9 cellular contexts compared by ENCODE assay signal in the genomic region with DNA sequence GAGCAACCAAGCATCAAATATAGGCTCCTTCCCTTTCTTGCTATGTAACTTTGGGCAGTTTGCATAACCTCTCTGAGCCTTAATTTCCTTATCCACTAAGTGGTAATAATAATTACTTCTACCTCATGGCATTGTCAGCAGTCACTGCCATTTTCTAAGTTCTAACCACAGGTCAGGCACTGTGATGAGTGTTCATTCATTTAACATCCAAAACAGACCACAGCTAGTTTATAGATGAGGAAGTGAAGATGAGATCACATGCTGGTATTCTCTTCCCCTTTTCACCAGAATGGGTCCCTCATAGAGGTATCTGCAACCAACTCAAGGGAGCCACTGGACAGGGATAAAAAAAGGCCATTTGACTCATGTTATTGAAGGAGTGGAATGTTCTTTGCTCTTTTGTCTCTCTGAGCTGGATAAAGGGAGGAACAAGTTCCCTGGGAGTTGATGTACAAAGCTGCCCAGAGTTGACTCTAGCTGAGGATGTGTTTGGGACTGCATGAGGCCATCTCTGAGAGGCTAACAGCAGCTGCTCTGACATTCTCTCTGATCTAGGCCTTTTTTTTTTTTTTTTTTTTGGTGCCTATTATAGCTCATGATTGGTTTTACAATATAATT.
DNase-seq lines count a peak whose midpoint lies in the region; ATAC-seq, FAIRE-seq and TF ChIP-seq lines count a peak whose summit lies in the region.
"Had no signal": no experiment of that assay in that cellular context is flagged by ENCODE, and none has a peak within 500 bp of the region (broad histone marks: within the 10 kb centered on the region; RNA-seq: fewer than 3 reads in every experiment).

No MANE protein-coding gene starts in this region.

- H4K20me1 ChIP-seq in endothelial cell of umbilical vein (replicated peaks; ENCODE audit: control insufficient read depth, extremely low read depth, insufficient read depth, low read length): no peaks in the 10 kb centered on the region

- no peak for TF ChIP-seq CTCF in endothelial cell of umbilical vein (IDR thresholded peaks at IDR 0.05; ENCODE audit: extremely low read depth in 1 of 2, insufficient read depth in 1 of 2, low read depth in 1 of 2, low read length in 2 of 2)

- peak; percentile 95 for FAIRE-seq in GM12892 (lab: Jason Lieb, UNC)
- FAIRE-seq in endothelial cell of umbilical vein (lab: Jason Lieb, UNC): peak; percentile 63

- no peak overlapping the region for H3K4me2 ChIP-seq in endothelial cell of umbilical vein (ENCODE audit: insufficient read depth, low read length)

- no peaks in the 10 kb centered on the region for H3K9me3 ChIP-seq in endothelial cell of umbilical vein (replicated peaks; ENCODE audit: control insufficient read depth, insufficient read depth, low read length)
- no peaks in the 10 kb centered on the region for H3K9me3 ChIP-seq in MG63

- H3K27me3 ChIP-seq in endothelial cell of umbilical vein (ENCODE audit: control insufficient read depth in 2 of 2, insufficient read depth in 2 of 2, low read length in 2 of 2): no peaks in the 10 kb centered on the region
- H3K27me3 ChIP-seq in MG63: no peaks in the 10 kb centered on the region

- H3K4me3 ChIP-seq in endothelial cell of umbilical vein (replicated peaks in 1 of 3; ENCODE audit: insufficient read depth in 1 of 3, low read depth in 1 of 3, low read length in 3 of 3): no peak overlapping the region
- H3K4me3 ChIP-seq in MG63: no peak overlapping the region

- POLR2A ChIA-PET in endothelial cell of umbilical vein (lab: Charles Lee): interaction anchor here (0.7 kb wide), 1 partner anchor 76 kb away, joined by 3 read pairs; no protein-coding TSS in a partner anchor

- H3K4me1 ChIP-seq in endothelial cell of umbilical vein (ENCODE audit: control insufficient read depth, extremely low read depth, insufficient read depth, low read length): peaks cover 29% of the 10 kb centered on the region

- peak overlapping the region; percentile 79 for H2AFZ ChIP-seq in endothelial cell of umbilical vein (ENCODE audit: low read depth, low read length)

- DNase-seq in GM12892 (ENCODE audit: insufficient read length): no peak
- no peak for DNase-seq in endothelial cell of umbilical vein (ENCODE audit: low read depth, low spot score)
- DNase-seq in MG63: no peak
- no peak for DNase-seq in cerebellar nuclear complex (lab: John Stamatoyannopoulos, UW)
- no peak for DNase-seq in stimulated activated CD8-positive, alpha-beta memory T cell treated with anti-CD3 and anti-CD28 coated beads, Interleukin-4, amount 100 ng/mL, for 48 hours
- DNase-seq in NCI-H2196 (lab: John Stamatoyannopoulos, UW; ENCODE audit: unreplicated experiment): no peak

- no TSS peak for BruUV-seq in endothelial cell of umbilical vein (replicated peaks; lab: Mats Ljungman, UMichigan)

- H3K9me1 ChIP-seq in endothelial cell of umbilical vein (replicated peaks; ENCODE audit: control insufficient read depth, extremely low read depth, insufficient read depth, low read length): no peaks in the 10 kb centered on the region

- ATAC-seq in GM21526 (IDR thresholded peaks at IDR 0.05; ENCODE audit: low FRiP score, unreplicated experiment) (peak; percentile 91), HG03571 (IDR thresholded peaks at IDR 0.05; ENCODE audit: unreplicated experiment) (peak; percentile 96)
- ATAC-seq: HCT116 had no signal

- no peak overlapping the region for H3K27ac ChIP-seq in endothelial cell of umbilical vein (ENCODE audit: insufficient read depth, low read depth, low read length)

- H3K36me3 ChIP-seq in endothelial cell of umbilical vein (ENCODE audit: control insufficient read depth in 2 of 2, extremely low read depth in 1 of 2, insufficient read depth in 2 of 2, low read length in 2 of 2) (no peaks in the 10 kb centered on the region), MG63 (no peaks in the 10 kb centered on the region)

- no peaks in the 10 kb centered on the region for H3K79me2 ChIP-seq in endothelial cell of umbilical vein (ENCODE audit: control insufficient read depth, insufficient read depth, low read length)

- dilution Hi-C loops in endothelial cell of umbilical vein (cut with MboI; ENCODE audit: extremely low pct_ligation_motif_present, low sequenced_read_pairs): no loop called here

- intact Hi-C loops in endothelial cell of umbilical vein (cut with micrococcal nuclease): loop anchor here (10.0 kb wide), 1 partner anchor 168 kb away; no protein-coding TSS in a partner anchor

- CTCF ChIA-PET in endothelial cell of umbilical vein (lab: Charles Lee): interaction anchor here (0.6 to 2.0 kb wide), 5 partner anchors 14 to 106 kb away, joined by 3 to 15 read pairs (median 5); no protein-coding TSS in a partner anchor

- H3K9ac ChIP-seq in endothelial cell of umbilical vein (replicated peaks; ENCODE audit: extremely low read depth, insufficient read depth, low read length): no peak overlapping the region

- TF ChIP-seq POLR2A in GM12892 (IDR thresholded peaks at IDR 0.05; ENCODE audit: low read depth, low read length) (no peak), endothelial cell of umbilical vein (IDR thresholded peaks at IDR 0.05; ENCODE audit: low read depth, low read length) (no peak)

TF ChIP-seq in endothelial cell of umbilical vein, 7 proteins besides CTCF, POLR2A, EP300 and RAD21:
- TF ChIP-seq JUN (IDR thresholded peaks at IDR 0.05; ENCODE audit: borderline replicate concordance, insufficient read depth, insufficient read length, low read depth) (no peak), POLR2AphosphoS5 (IDR thresholded peaks at IDR 0.05; ENCODE audit: insufficient read depth, low read depth, low read length) (no peak), FOS (IDR thresholded peaks at IDR 0.05; ENCODE audit: borderline replicate concordance, insufficient read depth, low read length) (no peak)
